14 cellular contexts compared by ENCODE assay signal in the genomic region with DNA sequence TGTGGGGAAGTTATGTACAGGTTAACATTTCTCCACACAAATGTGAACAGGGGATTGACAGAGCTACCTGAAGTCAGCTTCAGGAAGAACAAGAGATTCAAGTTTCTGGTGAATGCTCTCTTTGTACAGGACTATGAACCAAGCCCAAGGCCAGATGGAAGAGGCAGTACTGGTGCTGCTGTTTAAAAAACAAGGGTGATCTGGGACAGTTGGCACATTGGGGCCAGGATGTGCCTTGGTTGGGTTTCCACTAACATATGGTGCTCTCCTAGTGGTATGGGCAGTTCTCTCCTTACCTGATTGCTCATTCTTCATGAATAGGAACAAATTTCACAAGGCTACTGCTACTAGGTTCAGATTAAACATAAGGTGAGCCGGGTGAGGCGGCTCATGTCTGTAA. TPM values are rescaled to one million over a fixed set of nuclear protein-coding genes. Genes with fewer than 3 reads are reported as not detected.
DNase-seq lines count a peak whose midpoint lies in the region; ATAC-seq and TF ChIP-seq lines count a peak whose summit lies in the region.
"Had no signal": no experiment of that assay in that cellular context is flagged by ENCODE, and none has a peak within 500 bp of the region (broad histone marks: within the 10 kb centered on the region; RNA-seq: fewer than 3 reads in every experiment).

No MANE protein-coding gene starts in this region.

- TF ChIP-seq CTCF in HCT116 (IDR thresholded peaks at IDR 0.05 in 2 of 3, conservative IDR thresholded peaks at IDR 0.05 in 1 of 3; ENCODE audit: borderline replicate concordance in 1 of 3, insufficient read depth in 1 of 3, low read depth in 2 of 3, low read length in 2 of 3) (no peak), neural progenitor cell (IDR thresholded peaks at IDR 0.05) (no peak)

- WGBS in neuronal stem cell (ENCODE audit: extremely low coverage in 2 of 2, insufficient read length in 2 of 2, insufficient replicate concordance in 1 of 2), 2 donors, result no CpG with 5 or more reads among the region's 2 CpGs

- RAD21 ChIA-PET in HCT116 (lab: Charles Lee; ENCODE audit: low non-redundant PET in 1 of 2, low total read pairs in 2 of 2, uncharacterized antibody in 2 of 2, unreplicated experiment in 2 of 2), result no interaction called here

- H2BK5ac ChIP-seq in neuronal stem cell (ENCODE audit: low read length), result no peak overlapping the region

- no peak overlapping the region for H2BK120ac ChIP-seq in neuronal stem cell (ENCODE audit: low read depth, low read length)

- CTCF ChIA-PET in HCT116 (lab: Charles Lee), result no interaction called here

- H4K20me1 ChIP-seq in HCT116 (ENCODE audit: insufficient read depth) (no peaks in the 10 kb centered on the region), neural progenitor cell (ENCODE audit: low read depth) (peaks cover 5% of the 10 kb centered on the region)
- H4K20me1 ChIP-seq: BLaER1 treated with 17β-estradiol and CSF1 and Interleukin-3, amounts not matched to agents 10 nM and 100 nM had no signal

- H3K36me3 ChIP-seq in HCT116 (ENCODE audit: control insufficient read depth in 1 of 2, insufficient read depth in 2 of 2, low read length in 2 of 2) (peaks cover 11% of the 10 kb centered on the region in 2 experiments; a peak in 3 of 4 replicates), neural progenitor cell (no peaks in the 10 kb centered on the region), neuronal stem cell (replicated peaks in 1 of 2; ENCODE audit: control insufficient read depth in 2 of 2, insufficient read depth in 2 of 2, low read length in 2 of 2) (peaks cover 7 to 74% of the 10 kb centered on the region in 2 donors)

- BruUV-seq in HCT116 (replicated peaks; lab: Mats Ljungman, UMichigan), result TSS peak; percentile 24

- H4K8ac ChIP-seq in neuronal stem cell (ENCODE audit: low read depth, low read length), result no peak overlapping the region

- H3K4me1 Mint-ChIP-seq in neural progenitor cell, result peaks cover 22% of the 10 kb centered on the region

- no peaks in the 10 kb centered on the region for H3K9me3 ChIP-seq in HCT116 (ENCODE audit: control insufficient read depth in 1 of 2, insufficient read depth in 1 of 2, low read depth in 1 of 2, low read length in 2 of 2)
- no peaks in the 10 kb centered on the region for H3K9me3 ChIP-seq in neural progenitor cell (ENCODE audit: low read depth)
- H3K9me3 ChIP-seq in neuronal stem cell (replicated peaks in 1 of 2; ENCODE audit: control insufficient read depth in 2 of 2, insufficient read depth in 1 of 2, low read depth in 1 of 2, low read length in 2 of 2), result no peaks in the 10 kb centered on the region
- H3K9me3 ChIP-seq: BLaER1 treated with 17β-estradiol and CSF1 and Interleukin-3, amounts not matched to agents 10 nM and 100 nM; HAP-1; SK-N-SH had no signal

- H3K4me3 Mint-ChIP-seq in neural progenitor cell, result no peak overlapping the region

- H3K9me2 ChIP-seq in HCT116 (ENCODE audit: insufficient read depth), result no peaks in the 10 kb centered on the region
- H3K9me2 ChIP-seq: SK-N-SH had no signal

- DNase-seq in DMS 273 (lab: John Stamatoyannopoulos, UW; ENCODE audit: unreplicated experiment) (peak; percentile 69), HCT116 (ENCODE audit: low read depth, low spot score) (no peak), cerebellar cortex (ENCODE audit: low spot score) (peak; percentile 96), neural progenitor cell (ENCODE audit: low spot score) (no peak), SK-N-DZ (ENCODE audit: low spot score) (no peak), neuronal stem cell (ENCODE audit: low spot score) (no peak)
- DNase-seq: DMS153, EL, NCI-H1436 treated with DMSO at 0.1 percent for 48 hours, SK-N-SH had no signal

- H3K4me3 ChIP-seq in HCT116 (replicated peaks in 1 of 2; ENCODE audit: low read depth in 1 of 2, low read length in 2 of 2) (no peak overlapping the region), neural progenitor cell (no peak overlapping the region), neuronal stem cell (ENCODE audit: low read length in 2 of 2) (no peak overlapping the region)
- H3K4me3 ChIP-seq: BLaER1 treated with 17β-estradiol and CSF1 and Interleukin-3, amounts not matched to agents 10 nM and 100 nM; HAP-1 had no signal

- H3K18ac ChIP-seq in neuronal stem cell (ENCODE audit: low read length), result no peak overlapping the region

- peaks cover 3% of the 10 kb centered on the region for H3F3A ChIP-seq in neural progenitor cell (ENCODE audit: low read depth)

- POLR2A ChIA-PET in HCT116 (lab: Charles Lee), result no interaction called here

- no peak overlapping the region for H4K91ac ChIP-seq in neuronal stem cell (ENCODE audit: low read depth, low read length, poor library complexity)

- peak overlapping the region; percentile 88 for H3K27ac Mint-ChIP-seq in neural progenitor cell

- H3K79me1 ChIP-seq in neuronal stem cell (ENCODE audit: low read depth, low read length), result no peaks in the 10 kb centered on the region

- H3K36me3 Mint-ChIP-seq in neural progenitor cell, result peaks cover 39% of the 10 kb centered on the region

- no peak overlapping the region for H2BK12ac ChIP-seq in neuronal stem cell (ENCODE audit: low read length)

- H3K9me3 Mint-ChIP-seq in neural progenitor cell, result no peaks in the 10 kb centered on the region

- no peak overlapping the region for H3K23ac ChIP-seq in neuronal stem cell (ENCODE audit: low read depth, low read length, poor library complexity)

- H3K4me1 ChIP-seq in HCT116 (ENCODE audit: control insufficient read depth in 1 of 2, insufficient read depth in 2 of 2, low read length in 2 of 2) (no peaks in the 10 kb centered on the region), neural progenitor cell (peaks cover 20% of the 10 kb centered on the region), neuronal stem cell (ENCODE audit: control insufficient read depth in 2 of 2, insufficient read depth in 1 of 2, low read depth in 1 of 2, low read length in 2 of 2) (peaks cover 10 to 11% of the 10 kb centered on the region in 2 donors)

- intact Hi-C loops in HCT116 (cut with micrococcal nuclease), result no loop called here

- H3K4ac ChIP-seq in neuronal stem cell (ENCODE audit: low read length), result no peak overlapping the region

- ATAC-seq in HCT116 (no peak), GM19467 (IDR thresholded peaks at IDR 0.05; ENCODE audit: unreplicated experiment) (no peak)
- ATAC-seq: Right ventricle myocardium inferior had no signal

- no peak overlapping the region for H2BK15ac ChIP-seq in neuronal stem cell (ENCODE audit: low read length)

- H2AFZ ChIP-seq in HCT116 (ENCODE audit: low read depth, low read length, poor library complexity, severe bottlenecking) (no peak overlapping the region), neural progenitor cell (replicated peaks) (no peak overlapping the region), neuronal stem cell (ENCODE audit: low read length) (no peak overlapping the region)

- no peak overlapping the region for H3K14ac ChIP-seq in neuronal stem cell (ENCODE audit: low read length)

- H3K27me3 ChIP-seq in HCT116 (ENCODE audit: insufficient read depth, low read length) (no peaks in the 10 kb centered on the region), neural progenitor cell (no peaks in the 10 kb centered on the region), neuronal stem cell (ENCODE audit: control insufficient read depth in 3 of 3, insufficient read depth in 3 of 3, low read depth in 1 of 3, low read length in 3 of 3) (no peaks in the 10 kb centered on the region)
- H3K27me3 ChIP-seq: BLaER1 treated with 17β-estradiol and CSF1 and Interleukin-3, amounts not matched to agents 10 nM and 100 nM had no signal

- no peak for TF ChIP-seq POLR2A in HCT116 (IDR thresholded peaks at IDR 0.05; ENCODE audit: borderline replicate concordance, extremely low read depth, insufficient read depth, insufficient read length)

- no peak overlapping the region for H3K9ac ChIP-seq in HCT116 (ENCODE audit: low read length)
- H3K9ac ChIP-seq in neural progenitor cell, result no peak overlapping the region
- H3K9ac ChIP-seq in neuronal stem cell (ENCODE audit: low read depth, low read length, poor library complexity), result no peak overlapping the region
- H3K9ac ChIP-seq: BLaER1 treated with 17β-estradiol and CSF1 and Interleukin-3, amounts not matched to agents 10 nM and 100 nM; SK-N-SH had no signal

- no peak overlapping the region for H3K27ac ChIP-seq in HCT116 (ENCODE audit: low read depth, low read length)
- no peak overlapping the region for H3K27ac ChIP-seq in neural progenitor cell
- H3K27ac ChIP-seq in neuronal stem cell (replicated peaks; ENCODE audit: low read length), result no peak overlapping the region

- no peak overlapping the region for H2AK5ac ChIP-seq in neuronal stem cell (ENCODE audit: low read depth, low read length)

- H3K4me2 ChIP-seq in HCT116 (ENCODE audit: low read length) (no peak overlapping the region), neural progenitor cell (no peak overlapping the region), neuronal stem cell (ENCODE audit: insufficient read depth, low read length, poor library complexity, severe bottlenecking) (no peak overlapping the region)
- H3K4me2 ChIP-seq: SK-N-SH had no signal

- no peak for TF ChIP-seq RAD21 in HCT116 (IDR thresholded peaks at IDR 0.05; ENCODE audit: low read depth)

- H3K79me2 ChIP-seq in HCT116 (ENCODE audit: insufficient read depth, low read length) (no peaks in the 10 kb centered on the region), neural progenitor cell (ENCODE audit: low read depth) (no peaks in the 10 kb centered on the region)

- H3K27me3 Mint-ChIP-seq in neural progenitor cell (ENCODE audit: insufficient read depth, low read depth), result peaks cover 4% of the 10 kb centered on the region

TF ChIP-seq in HCT116, 20 proteins besides CTCF, POLR2A, EP300 and RAD21:
- TF ChIP-seq ZBTB33 (IDR thresholded peaks at IDR 0.05; ENCODE audit: extremely low read depth, insufficient replicate concordance, low read length), result no peak

RNA-seq across cellular contexts. Expression of gene MTMR12, which starts 40.0 kb away (rescaled TPM):
- total RNA-seq in HCT116 (2021; ENCODE audit: unreplicated experiment), result 27.3 TPM
- 8.8 and 10.5 TPM in 2 replicates for polyA plus RNA-seq in HCT116 (2012)
- total RNA-seq in neural progenitor cell (ENCODE audit: low replicate concordance), result 20.0 and 22.0 TPM in 2 replicates
- 8.0 and 8.4 TPM in 2 replicates for polyA plus RNA-seq in SK-N-DZ (2014; cell fraction: cytosol; rRNA removed)
- 5.8 and 10.5 TPM in 2 replicates for polyA plus RNA-seq in SK-N-DZ (2014; cell fraction: nucleus; rRNA removed)
- polyA plus RNA-seq in neuronal stem cell (2013, experiment 1 of 2), result 14.2 TPM
- 14.8 TPM for polyA plus RNA-seq in neuronal stem cell (2013, experiment 2 of 2)

Comparison
In these comparisons a context has a peak if more than half of its experiments do, and no peak if none do; other contexts are left out.
1. DNase-seq: peak in DMS 273 (single experiment) and cerebellar cortex (single experiment); none in HCT116 (single experiment), neural progenitor cell (single experiment), SK-N-DZ (single experiment) and neuronal stem cell (single experiment).